ENCODE assay signal across 1 cellular context in the genomic region with DNA sequence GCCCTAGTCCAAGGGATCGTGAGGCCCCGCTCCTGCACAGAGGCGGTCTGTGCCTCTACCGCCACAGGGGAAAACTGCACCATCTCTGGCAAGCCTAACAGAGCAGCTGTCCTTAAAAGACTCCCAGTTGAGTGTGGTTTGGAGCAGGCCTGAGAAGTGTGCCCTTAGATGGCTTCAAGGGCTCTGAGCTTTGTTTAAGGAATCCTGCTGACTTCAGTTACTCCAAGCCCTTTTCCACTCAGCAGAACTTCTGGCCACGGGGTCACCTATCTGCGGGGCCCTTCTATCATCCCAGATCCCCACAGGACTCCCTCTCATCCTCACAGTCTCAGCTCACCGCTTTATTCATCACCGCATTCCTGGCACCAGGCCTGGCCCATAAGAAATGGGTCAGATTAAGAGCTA.
TF ChIP-seq lines count a peak whose summit lies in the region.

No MANE protein-coding gene starts in this region.

TF ChIP-seq in HepG2, 621 proteins besides CTCF, POLR2A, EP300 and RAD21 (continued from another document):
- no peak for TF ChIP-seq FOXC1 (CRISPR knock-in tag; IDR thresholded peaks at IDR 0.05; ENCODE audit: borderline replicate concordance)
- TF ChIP-seq MYC (CRISPR knock-in tag; IDR thresholded peaks at IDR 0.05; ENCODE audit: borderline replicate concordance), result no peak
